In genomic region chr17:9644910-9645751, GRCh38 we compare ENCODE assay signal across 8 cellular contexts. TPM values are rescaled to one million over a fixed set of nuclear protein-coding genes. Genes with fewer than 3 reads are reported as not detected.
A peak's percentile ranks its signal among the peaks of the same experiment; 100 is the strongest.
DNase-seq lines count a peak whose midpoint lies in the region; ATAC-seq and TF ChIP-seq lines count a peak whose summit lies in the region.

TSS of gene USP43 (plus strand) at chr17:9645517. CDS start at chr17:9645633, 116 bp downstream.

- H3K27ac ChIP-seq in A673 (ENCODE audit: low read depth, low read length, poor library complexity, severe bottlenecking), result no peak within 1 kb of the TSS
- H3K27ac ChIP-seq in ascending aorta, result no peak within 1 kb of the TSS

- CTCF ChIA-PET in A673 (lab: Charles Lee), result no interaction called here

- H3K36me3 ChIP-seq in A673 (ENCODE audit: insufficient read depth, low read length, poor library complexity, severe bottlenecking) (no peaks in the 10 kb centered on the region), ascending aorta (no peaks in the 10 kb centered on the region)

- H3K9me3 ChIP-seq in A673 (ENCODE audit: low read depth, low read length, poor library complexity, severe bottlenecking) (no peaks in the 10 kb centered on the region), ascending aorta (no peaks in the 10 kb centered on the region)

- H3K4me1 ChIP-seq in A673 (ENCODE audit: insufficient read depth, low read length, poor library complexity, severe bottlenecking) (no peaks in the 10 kb centered on the region), ascending aorta (peaks cover 4 to 10% of the 10 kb centered on the region in 2 donors)

- H3K27me3 ChIP-seq in A673 (replicated peaks; ENCODE audit: insufficient read depth, low read depth, low read length, poor library complexity), result peaks cover 46% of the 10 kb centered on the region
- peaks cover 6% of the 10 kb centered on the region for H3K27me3 ChIP-seq in ascending aorta

- TF ChIP-seq CTCF in A673 (conservative IDR thresholded peaks at IDR 0.05; ENCODE audit: low read depth, low read length) (no peak), GM12875 (IDR thresholded peaks at IDR 0.05; ENCODE audit: borderline replicate concordance, insufficient read depth, low read depth, low read length) (no peak), ascending aorta (IDR thresholded peaks at IDR 0.05) (no peak)

- H3K4me3 ChIP-seq in A673 (ENCODE audit: low read depth, low read length, poor library complexity, severe bottlenecking) (peak within 1 kb of the TSS; percentile 47), GM12875 (ENCODE audit: low read depth, low read length) (peak within 1 kb of the TSS; percentile 17), ascending aorta (peak within 1 kb of the TSS; percentile 53 to 61)

- peak; percentile 35 for DNase-seq in A673 (ENCODE audit: low spot score)
- DNase-seq in NCI-H69 (lab: John Stamatoyannopoulos, UW), result peak; percentile 83
- DNase-seq in ascending aorta (ENCODE audit: low spot score in 2 of 2), result no peak
- DNase-seq in iPS-NIHi11 (ENCODE audit: low spot score), result peak; percentile 87
- peak; percentile 1 to 19 for DNase-seq in stimulated activated CD4-positive, alpha-beta T cell treated with anti-CD3 and anti-CD28 coated beads, Interleukin-1b, Interleukin-23, amount 100 ng/mL, for 4 hours (ENCODE audit: low read depth in 2 of 2)
- DNase-seq in NCI-H446 (lab: John Stamatoyannopoulos, UW), result no peak

- POLR2A ChIA-PET in A673 (lab: Charles Lee; ENCODE audit: low non-redundant PET), result no interaction called here

- intact Hi-C loops in A673 (cut with micrococcal nuclease; ENCODE audit: unreplicated experiment) (no loop called here), ascending aorta (cut with DNase I) (no loop called here)

- no peak for ATAC-seq in GM19324 (IDR thresholded peaks at IDR 0.05; ENCODE audit: low FRiP score, unreplicated experiment)

- no TSS peak for BruUV-seq in A673 (replicated peaks; lab: Mats Ljungman, UMichigan)

RNA-seq across cellular contexts. Expression of gene USP43, which starts in this region (rescaled TPM):
- total RNA-seq in A673 (2021), result 0.26 and 0.34 TPM in 2 replicates
- total RNA-seq in ascending aorta, result not detected

Comparison
In these comparisons a context has a peak if more than half of its experiments do, and no peak if none do; other contexts are left out.
1. Peak in DNase-seq and H3K4me3 ChIP-seq in A673; RNA of the gene not detected or under 1 TPM.
2. DNase-seq: peak in NCI-H69 (single experiment), iPS-NIHi11 (single experiment) and stimulated activated CD4-positive, alpha-beta T cell treated with anti-CD3 and anti-CD28 coated beads, Interleukin-1b, Interleukin-23, amount 100 ng/mL, for 4 hours (2 of 2); none in ascending aorta (0 of 2) and NCI-H446 (0 of 2).
3. Peak in every context shown above with its lines, with median percentiles within 50 percentile points of each other: H3K4me3 ChIP-seq.